In genomic region chr14:70045715-70046535, GRCh38 we compare ENCODE assay signal across 9 cellular contexts.
DNase-seq lines count a peak whose midpoint lies in the region; ATAC-seq and TF ChIP-seq lines count a peak whose summit lies in the region.
"Had no signal": no experiment of that assay in that cellular context is flagged by ENCODE, and none has a peak within 500 bp of the region (broad histone marks: within the 10 kb centered on the region; RNA-seq: fewer than 3 reads in every experiment).

No MANE protein-coding gene starts in this region.

- no peak overlapping the region for H3K14ac ChIP-seq in neuronal stem cell (ENCODE audit: low read length)

- H3K4me3 ChIP-seq in NB4 (ENCODE audit: low read depth, low read length) (no peak overlapping the region), fibroblast of pulmonary artery (replicated peaks; ENCODE audit: low read depth, low read length) (no peak overlapping the region), neuronal stem cell (ENCODE audit: low read length in 2 of 2) (no peak overlapping the region), uterus (no peak overlapping the region)

- H3K36me3 ChIP-seq in neuronal stem cell (replicated peaks in 1 of 2; ENCODE audit: control insufficient read depth in 2 of 2, insufficient read depth in 2 of 2, low read length in 2 of 2): no peaks in the 10 kb centered on the region
- no peaks in the 10 kb centered on the region for H3K36me3 ChIP-seq in uterus

- peak overlapping the region; percentile 78 for H2AFZ ChIP-seq in neuronal stem cell (ENCODE audit: low read length)

- no peak overlapping the region for H4K91ac ChIP-seq in neuronal stem cell (ENCODE audit: low read depth, low read length, poor library complexity)

- H2BK12ac ChIP-seq in neuronal stem cell (ENCODE audit: low read length): no peak overlapping the region

- no peak overlapping the region for H3K23ac ChIP-seq in neuronal stem cell (ENCODE audit: low read depth, low read length, poor library complexity)

- H4K8ac ChIP-seq in neuronal stem cell (ENCODE audit: low read depth, low read length): no peak overlapping the region

- in situ Hi-C loops in SK-MEL-5 (cut with HindIII; ENCODE audit: low pct_unique_long_range_greater_than_20kb, low sequenced_read_pairs): no loop called here

- DNase-seq in GM10248 (ENCODE audit: extremely low spot score) (peak; percentile 36), NB4 (ENCODE audit: low read depth) (peak; percentile 70), SK-MEL-5 (ENCODE audit: low read depth, low spot score) (peak; percentile 80), fibroblast of pulmonary artery (ENCODE audit: low read depth) (peak; percentile 62), neuronal stem cell (ENCODE audit: low spot score) (peak; percentile 55), uterus (no peak)
- DNase-seq: activated B cell treated with CpG ODN at 0.5 μM for 24 hours had no signal

- no peak overlapping the region for H2BK15ac ChIP-seq in neuronal stem cell (ENCODE audit: low read length)

- no peaks in the 10 kb centered on the region for H3K9me3 ChIP-seq in neuronal stem cell (replicated peaks in 1 of 2; ENCODE audit: control insufficient read depth in 2 of 2, insufficient read depth in 1 of 2, low read depth in 1 of 2, low read length in 2 of 2)
- no peaks in the 10 kb centered on the region for H3K9me3 ChIP-seq in uterus

- ATAC-seq in GM19395 (IDR thresholded peaks at IDR 0.05; ENCODE audit: unreplicated experiment) (no peak), HG03460 (IDR thresholded peaks at IDR 0.05; ENCODE audit: unreplicated experiment) (no peak)

- POLR2A ChIA-PET in GM10248 (lab: Yijun Ruan, JAX): no interaction called here

- intact Hi-C loops in uterus (cut with DNase I; ENCODE audit: low total_unique reads): no loop called here

- peaks cover 2 to 13% of the 10 kb centered on the region in 2 donors for H3K4me1 ChIP-seq in neuronal stem cell (ENCODE audit: control insufficient read depth in 2 of 2, insufficient read depth in 1 of 2, low read depth in 1 of 2, low read length in 2 of 2)
- no peaks in the 10 kb centered on the region for H3K4me1 ChIP-seq in uterus

- no peak overlapping the region for H3K9ac ChIP-seq in neuronal stem cell (ENCODE audit: low read depth, low read length, poor library complexity)

- no peak overlapping the region for H3K18ac ChIP-seq in neuronal stem cell (ENCODE audit: low read length)

- no peak for TF ChIP-seq POLR2A in NB4 (IDR thresholded peaks at IDR 0.05; ENCODE audit: extremely low read depth, insufficient read length)
- TF ChIP-seq POLR2A in uterus (IDR thresholded peaks at IDR 0.05): no peak

- H3K79me1 ChIP-seq in neuronal stem cell (ENCODE audit: low read depth, low read length): no peaks in the 10 kb centered on the region

- H2BK120ac ChIP-seq in neuronal stem cell (ENCODE audit: low read depth, low read length): no peak overlapping the region

- no peak overlapping the region for H2AK5ac ChIP-seq in neuronal stem cell (ENCODE audit: low read depth, low read length)

- no peak overlapping the region for H2BK5ac ChIP-seq in neuronal stem cell (ENCODE audit: low read length)

- no peak overlapping the region for H3K4ac ChIP-seq in neuronal stem cell (ENCODE audit: low read length)

- no peak overlapping the region for H3K4me2 ChIP-seq in neuronal stem cell (ENCODE audit: insufficient read depth, low read length, poor library complexity, severe bottlenecking)

- no CpG with 5 or more reads among the region's 23 CpGs for WGBS in neuronal stem cell (ENCODE audit: extremely low coverage in 2 of 2, insufficient read length in 2 of 2, insufficient replicate concordance in 1 of 2), 2 donors

- peaks cover 0 to 11% (median 0%) of the 10 kb centered on the region in 3 experiments for H3K27me3 ChIP-seq in neuronal stem cell (ENCODE audit: control insufficient read depth in 3 of 3, insufficient read depth in 3 of 3, low read depth in 1 of 3, low read length in 3 of 3)
- no peaks in the 10 kb centered on the region for H3K27me3 ChIP-seq in uterus

- CTCF ChIA-PET in GM10248 (lab: Yijun Ruan, JAX): interaction anchor here (1.2 to 4.5 kb wide), 4 partner anchors 12 to 22 kb away, joined by 3 to 24 read pairs (median 10); no protein-coding TSS in a partner anchor

- TF ChIP-seq CTCF in GM10248 (IDR thresholded peaks at IDR 0.05; ENCODE audit: control extremely low read depth, extremely low read depth, low read depth, missing control alignments): peak; percentile 9
- TF ChIP-seq CTCF in NB4 (IDR thresholded peaks at IDR 0.05; ENCODE audit: low read depth, low read length): peak; percentile 58
- TF ChIP-seq CTCF in fibroblast of pulmonary artery (IDR thresholded peaks at IDR 0.05; ENCODE audit: low read length, missing control alignments): peak; percentile 71
- no peak for TF ChIP-seq CTCF in uterus (IDR thresholded peaks at IDR 0.05)

- H3K27ac ChIP-seq in neuronal stem cell (replicated peaks; ENCODE audit: low read length): no peak overlapping the region
- no peak overlapping the region for H3K27ac ChIP-seq in uterus

Comparison
In these comparisons a context has a peak if more than half of its experiments do, and no peak if none do; other contexts are left out.
1. DNase-seq: peak in GM10248 (single experiment), NB4 (single experiment), SK-MEL-5 (single experiment), fibroblast of pulmonary artery (single experiment) and neuronal stem cell (single experiment); none in uterus (0 of 2).
2. CTCF ChIP-seq: peak in GM10248 (single experiment), NB4 (single experiment) and fibroblast of pulmonary artery (single experiment); none in uterus (0 of 4).